In the genomic region with DNA sequence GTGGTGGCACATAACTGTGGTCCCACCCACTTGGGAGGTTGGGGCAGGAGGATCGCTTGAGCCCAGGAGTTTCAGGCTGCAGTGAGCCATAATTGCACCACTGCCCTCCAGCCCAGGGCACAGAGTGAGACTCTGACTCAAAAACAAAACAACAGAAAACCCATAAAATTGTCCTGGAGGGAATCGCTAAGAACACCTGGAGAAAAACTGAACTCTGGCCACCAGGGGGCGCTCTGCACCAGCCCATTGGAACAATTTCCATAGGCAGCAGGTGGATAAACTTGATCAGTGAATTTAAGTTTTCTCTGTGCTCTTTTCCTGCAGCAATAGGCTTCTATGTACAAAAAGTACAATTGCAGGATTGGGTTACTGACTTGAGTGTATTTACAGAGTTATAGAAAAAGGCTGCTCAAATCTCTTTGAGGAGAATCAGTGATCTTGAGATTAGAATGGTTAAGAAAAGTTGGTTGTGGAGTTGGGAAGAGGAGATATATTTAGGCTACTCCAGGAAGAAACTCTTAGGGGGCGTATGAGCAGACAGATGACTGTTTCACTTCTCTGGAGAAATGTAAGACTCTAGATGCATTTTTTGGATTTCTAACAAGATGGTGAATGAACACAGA, we compare ENCODE assay signal across 8 cellular contexts.
A peak's percentile ranks its signal among the peaks of the same experiment; 100 is the strongest.
DNase-seq lines count a peak whose midpoint lies in the region; ATAC-seq and TF ChIP-seq lines count a peak whose summit lies in the region.

No MANE protein-coding gene starts in this region.

- no peaks in the 10 kb centered on the region for H3K79me2 ChIP-seq in OCI-LY1 (ENCODE audit: insufficient read depth, low read length)

- TF ChIP-seq CTCF in OCI-LY1 (IDR thresholded peaks at IDR 0.05; ENCODE audit: low read length): peak; percentile 98
- TF ChIP-seq CTCF in fibroblast of villous mesenchyme (IDR thresholded peaks at IDR 0.05; ENCODE audit: insufficient read depth, low read depth, low read length): peak; percentile 65
- TF ChIP-seq CTCF in thyroid gland (IDR thresholded peaks at IDR 0.05): peak; percentile 53 to 99 (median 81)

- H3K4me1 Mint-ChIP-seq in activated T-cell treated with anti-CD3 and anti-CD28 coated beads, Interleukin-2, amount 50 U/mL, for 4 hours (ENCODE audit: low read depth): no peaks in the 10 kb centered on the region

- intact Hi-C loops in thyroid gland (cut with DNase I): loop anchor here (5.0 kb wide), 1 partner anchor 875 kb away; no protein-coding TSS in a partner anchor

- no peak overlapping the region for H3K4me2 ChIP-seq in OCI-LY1 (ENCODE audit: low read length)

- H3K27ac ChIP-seq in OCI-LY1 (ENCODE audit: low read depth, low read length, poor library complexity, severe bottlenecking) (no peak overlapping the region), thyroid gland (no peak overlapping the region)

- H3K27me3 Mint-ChIP-seq in activated T-cell treated with anti-CD3 and anti-CD28 coated beads, Interleukin-2, amount 50 U/mL, for 4 hours (ENCODE audit: low read depth): no peaks in the 10 kb centered on the region

- H4K20me1 ChIP-seq in OCI-LY1 (ENCODE audit: insufficient read depth, low read length): no peaks in the 10 kb centered on the region

- H3K4me3 ChIP-seq in OCI-LY1 (ENCODE audit: low read depth, low read length, poor library complexity, severe bottlenecking): no peak overlapping the region
- no peak overlapping the region for H3K4me3 ChIP-seq in fibroblast of villous mesenchyme (ENCODE audit: low read depth, low read length)
- no peak overlapping the region for H3K4me3 ChIP-seq in thyroid gland (replicated peaks in 1 of 3)

- H3K36me3 Mint-ChIP-seq in activated T-cell treated with anti-CD3 and anti-CD28 coated beads, Interleukin-2, amount 50 U/mL, for 4 hours (ENCODE audit: insufficient read depth): no peaks in the 10 kb centered on the region

- H3K9me2 ChIP-seq in OCI-LY1 (ENCODE audit: low read depth, low read length): no peaks in the 10 kb centered on the region

- no peak overlapping the region for H3K4me3 Mint-ChIP-seq in activated T-cell treated with anti-CD3 and anti-CD28 coated beads, Interleukin-2, amount 50 U/mL, for 4 hours

- no peaks in the 10 kb centered on the region for H3K9me3 ChIP-seq in OCI-LY1 (ENCODE audit: low read length)
- no peaks in the 10 kb centered on the region for H3K9me3 ChIP-seq in thyroid gland

- ATAC-seq in activated T-cell treated with anti-CD3 and anti-CD28 coated beads, Interleukin-2, amount 50 U/mL, for 4 hours: no peak
- ATAC-seq in GM18909 (IDR thresholded peaks at IDR 0.05; ENCODE audit: poor library complexity, unreplicated experiment): no peak

- no peak overlapping the region for H3K9ac ChIP-seq in OCI-LY1 (ENCODE audit: low read length)

- WGBS in thyroid gland, 2 donors: 17 to 23% methylated on average over 4 of the region's 4 CpGs

- H3K4me1 ChIP-seq in OCI-LY1 (ENCODE audit: insufficient read depth, low read length, severe bottlenecking) (no peaks in the 10 kb centered on the region), thyroid gland (no peaks in the 10 kb centered on the region)

- no peak for TF ChIP-seq POLR2A in thyroid gland (IDR thresholded peaks at IDR 0.05)

- no peak overlapping the region for H2AFZ ChIP-seq in OCI-LY1 (ENCODE audit: low read length)

- no peaks in the 10 kb centered on the region for H3K27me3 ChIP-seq in OCI-LY1 (ENCODE audit: insufficient read depth, low read length)
- H3K27me3 ChIP-seq in thyroid gland: no peaks in the 10 kb centered on the region

- no peaks in the 10 kb centered on the region for H3K36me3 ChIP-seq in OCI-LY1 (ENCODE audit: insufficient read depth, low read length)
- H3K36me3 ChIP-seq in thyroid gland: no peaks in the 10 kb centered on the region

- H3K9me3 Mint-ChIP-seq in activated T-cell treated with anti-CD3 and anti-CD28 coated beads, Interleukin-2, amount 50 U/mL, for 4 hours: peaks cover 4% of the 10 kb centered on the region

- peak; percentile 70 for DNase-seq in COLO829 (ENCODE audit: low spot score)
- DNase-seq in HT1080 (ENCODE audit: low read depth): peak; percentile 63
- peak; percentile 33 for DNase-seq in activated T-cell treated with anti-CD3 and anti-CD28 coated beads, Interleukin-2, amount 50 U/mL, for 4 hours
- DNase-seq in fibroblast of villous mesenchyme (ENCODE audit: low read depth): peak; percentile 48
- DNase-seq in nucleus accumbens (lab: John Stamatoyannopoulos, UW): peak in 48 of 56 donors; percentile 1 to 89 (median 34)
- DNase-seq in thyroid gland: peak; percentile 72 to 83

- no peaks in the 10 kb centered on the region for H3F3A ChIP-seq in OCI-LY1 (ENCODE audit: insufficient read depth, low read length)
